ENCODE assay signal across 14 cellular contexts in the genomic region with DNA sequence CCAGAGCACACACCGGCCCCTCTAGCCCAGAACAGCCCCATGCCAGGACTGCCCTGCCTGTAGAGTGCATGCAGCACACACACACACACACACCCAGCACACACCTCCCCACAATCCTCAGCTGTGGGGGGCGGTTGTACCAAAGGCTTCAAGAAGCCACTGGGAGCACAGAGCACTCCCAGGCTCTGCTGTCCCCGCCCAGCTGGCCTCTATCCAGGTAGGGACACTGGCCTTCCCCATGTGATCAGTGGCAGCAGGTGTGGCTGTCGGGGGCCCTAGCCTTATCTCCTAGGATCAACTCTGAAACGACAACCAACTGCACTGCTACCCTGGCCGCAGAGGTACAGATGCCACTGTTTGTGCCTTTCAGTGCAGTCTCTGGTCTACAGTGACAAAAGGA. TPM values are rescaled to one million over a fixed set of nuclear protein-coding genes. Genes with fewer than 3 reads are reported as not detected.
DNase-seq lines count a peak whose midpoint lies in the region; ATAC-seq and TF ChIP-seq lines count a peak whose summit lies in the region.
"Had no signal": no experiment of that assay in that cellular context is flagged by ENCODE, and none has a peak within 500 bp of the region (broad histone marks: within the 10 kb centered on the region; RNA-seq: fewer than 3 reads in every experiment).

No MANE protein-coding gene starts in this region.

- CTCF ChIA-PET in CD4-positive, alpha-beta memory T cell (lab: Charles Lee; ENCODE audit: partially characterized antibody): interaction anchor here (3.8 kb wide), 1 partner anchor 51 kb away, joined by 15 read pairs; no protein-coding TSS in a partner anchor

- no peak for TF ChIP-seq CTCF in H9 (conservative IDR thresholded peaks at IDR 0.05)
- no peak for TF ChIP-seq CTCF in nephron (IDR thresholded peaks at IDR 0.05; ENCODE audit: unreplicated experiment in 3 of 3)
- TF ChIP-seq CTCF in body of pancreas (IDR thresholded peaks at IDR 0.05): no peak

- H2BK20ac ChIP-seq in H9 (ENCODE audit: low read depth, low read length, poor library complexity, severe bottlenecking): no peak overlapping the region

- H3K36me3 ChIP-seq in CD4-positive, alpha-beta memory T cell (ENCODE audit: insufficient read depth, low read length): peaks cover 35% of the 10 kb centered on the region
- H3K36me3 ChIP-seq in body of pancreas (replicated peaks in 1 of 2; ENCODE audit: insufficient read depth in 1 of 2, low read depth in 2 of 2) (peaks cover 8 to 20% of the 10 kb centered on the region in 2 donors), mesenchymal stem cell (ENCODE audit: control insufficient read depth in 1 of 2, insufficient read depth in 2 of 2, low read depth in 1 of 2, low read length in 2 of 2) (peaks cover 74 to 76% of the 10 kb centered on the region in 2 experiments)

- peaks cover 13% of the 10 kb centered on the region for H3K23me2 ChIP-seq in H9 (ENCODE audit: insufficient read length, low read depth, low read length, poor library complexity, severe bottlenecking)

- H3K4me2 ChIP-seq in H9 (ENCODE audit: insufficient read depth, insufficient read length, low read length) (peak overlapping the region; percentile 82), mesenchymal stem cell (ENCODE audit: low read length, poor library complexity, severe bottlenecking) (no peak overlapping the region)

- H3K4ac ChIP-seq in H9 (ENCODE audit: low read depth, low read length) (no peak overlapping the region), mesenchymal stem cell (ENCODE audit: low read depth in 1 of 2, low read length in 2 of 2) (no peak overlapping the region)

- H3K27ac ChIP-seq in CD4-positive, alpha-beta memory T cell (ENCODE audit: low read depth, low read length): no peak overlapping the region
- H3K27ac ChIP-seq in H9 (ENCODE audit: insufficient read length, low read depth, low read length): no peak overlapping the region
- no peak overlapping the region for H3K27ac ChIP-seq in body of pancreas
- H3K27ac ChIP-seq in mesenchymal stem cell (ENCODE audit: low read length, poor library complexity, severe bottlenecking): no peak overlapping the region

- H3K27me3 Mint-ChIP-seq in CD4-positive, alpha-beta memory T cell: no peaks in the 10 kb centered on the region
- H3K27me3 Mint-ChIP-seq in H9 (ENCODE audit: low read depth) (no peaks in the 10 kb centered on the region), nephron (ENCODE audit: low read depth) (no peaks in the 10 kb centered on the region)
- no peaks in the 10 kb centered on the region for H3K27me3 Mint-ChIP-seq in activated naive CD8-positive, alpha-beta T cell treated with anti-CD3 and anti-CD28 coated beads, Interleukin-2, amount 10 ng/mL, durations not matched to agents 7 days and 5 days

- intact Hi-C loops in CD4-positive, alpha-beta memory T cell (cut with micrococcal nuclease): no loop called here
- intact Hi-C loops in body of pancreas (cut with DNase I): no loop called here

- TF ChIP-seq POLR2A in body of pancreas (IDR thresholded peaks at IDR 0.05): no peak

- H3K4me1 Mint-ChIP-seq in CD4-positive, alpha-beta memory T cell: peaks cover 22 to 63% (median 33%) of the 10 kb centered on the region in 4 donors
- H3K4me1 Mint-ChIP-seq in H9 (peaks cover 17 to 22% of the 10 kb centered on the region in 2 experiments), nephron (peaks cover 32% of the 10 kb centered on the region)
- peaks cover 16% of the 10 kb centered on the region for H3K4me1 Mint-ChIP-seq in activated naive CD8-positive, alpha-beta T cell treated with anti-CD3 and anti-CD28 coated beads, Interleukin-2, amount 10 ng/mL, durations not matched to agents 7 days and 5 days

- no peak overlapping the region for H2BK12ac ChIP-seq in H9 (ENCODE audit: insufficient read length, low read depth, low read length)
- no peak overlapping the region for H2BK12ac ChIP-seq in mesenchymal stem cell (ENCODE audit: low read length in 2 of 2)

- H3K9ac ChIP-seq in H9 (ENCODE audit: extremely low read depth, insufficient read length, low read length) (no peak overlapping the region), mesenchymal stem cell (ENCODE audit: low read length) (no peak overlapping the region)

- peaks cover 11 to 33% of the 10 kb centered on the region in 2 donors for H3K36me3 Mint-ChIP-seq in CD4-positive, alpha-beta memory T cell
- H3K36me3 Mint-ChIP-seq in H9 (ENCODE audit: insufficient read depth in 1 of 3, low read depth in 3 of 3): peaks cover 10 to 63% (median 53%) of the 10 kb centered on the region in 3 experiments; a peak in 6 of 7 replicates
- H3K36me3 Mint-ChIP-seq in activated naive CD8-positive, alpha-beta T cell treated with anti-CD3 and anti-CD28 coated beads, Interleukin-2, amount 10 ng/mL, durations not matched to agents 7 days and 5 days: peaks cover 6% of the 10 kb centered on the region
- H3K36me3 Mint-ChIP-seq in nephron (ENCODE audit: low read depth): peaks cover 11% of the 10 kb centered on the region

- no peak overlapping the region for H3K18ac ChIP-seq in H9 (ENCODE audit: insufficient read length, low read depth, low read length)
- no peak overlapping the region for H3K18ac ChIP-seq in mesenchymal stem cell (ENCODE audit: low read depth in 1 of 2, low read length in 2 of 2)

- no peak overlapping the region for H2AFZ ChIP-seq in H9 (ENCODE audit: low read length)
- no peak overlapping the region for H2AFZ ChIP-seq in mesenchymal stem cell (ENCODE audit: low read depth, low read length)

- H3K23ac ChIP-seq in H9 (ENCODE audit: insufficient read length, low read depth, low read length) (no peak overlapping the region), mesenchymal stem cell (ENCODE audit: low read length in 2 of 2) (no peak overlapping the region)

- H2AK5ac ChIP-seq in H9 (ENCODE audit: insufficient read length, low read length): no peak overlapping the region
- H2AK5ac ChIP-seq in mesenchymal stem cell (ENCODE audit: low read length, severe bottlenecking): no peak overlapping the region

- H2BK120ac ChIP-seq in H9 (ENCODE audit: low read depth, low read length, poor library complexity, severe bottlenecking) (no peak overlapping the region), mesenchymal stem cell (ENCODE audit: low read depth, low read length) (no peak overlapping the region)

- H3K79me2 ChIP-seq in H9 (ENCODE audit: insufficient read depth, low read length): peaks cover 10% of the 10 kb centered on the region; the same call in 1 of the 2 replicates

- H2BK15ac ChIP-seq in H9 (ENCODE audit: low read depth, low read length): no peak overlapping the region
- no peak overlapping the region for H2BK15ac ChIP-seq in mesenchymal stem cell (ENCODE audit: low read depth, poor library complexity, severe bottlenecking)

- H3K56ac ChIP-seq in H9 (ENCODE audit: insufficient read length, low read depth, low read length): no peak overlapping the region

- peak overlapping the region in 3 of 7 donors; percentile 18 to 91 (median 50) for H3K27ac Mint-ChIP-seq in CD4-positive, alpha-beta memory T cell
- no peak overlapping the region for H3K27ac Mint-ChIP-seq in H9
- H3K27ac Mint-ChIP-seq in activated naive CD8-positive, alpha-beta T cell treated with anti-CD3 and anti-CD28 coated beads, Interleukin-2, amount 10 ng/mL, durations not matched to agents 7 days and 5 days: peak overlapping the region; percentile 30
- H3K27ac Mint-ChIP-seq in nephron: no peak overlapping the region

- no peak overlapping the region for H3K4me3 ChIP-seq in CD4-positive, alpha-beta memory T cell (ENCODE audit: low read length in 2 of 2)
- H3K4me3 ChIP-seq in body of pancreas: no peak overlapping the region
- peak overlapping the region in 1 of 2 experiments; percentile 100 for H3K4me3 ChIP-seq in mesenchymal stem cell (ENCODE audit: insufficient read depth in 1 of 2, low read depth in 1 of 2, low read length in 2 of 2)

- WGBS in H9 (ENCODE audit: extremely low coverage, insufficient read length, low lambda C conversion rate): no CpG with 5 or more reads among the region's 6 CpGs
- 43% methylated on average over 6 of the region's 6 CpGs; no CpG with 5 or more reads in 1 of the 2 donors for WGBS in body of pancreas, 2 donors
- WGBS in mesenchymal stem cell: 91% methylated on average over 6 of the region's 6 CpGs

- peaks cover 0 to 5% (median 0%) of the 10 kb centered on the region in 8 donors for H3K9me3 Mint-ChIP-seq in CD4-positive, alpha-beta memory T cell
- H3K9me3 Mint-ChIP-seq in H9: no peaks in the 10 kb centered on the region
- no peaks in the 10 kb centered on the region for H3K9me3 Mint-ChIP-seq in activated naive CD8-positive, alpha-beta T cell treated with anti-CD3 and anti-CD28 coated beads, Interleukin-2, amount 10 ng/mL, durations not matched to agents 7 days and 5 days
- no peaks in the 10 kb centered on the region for H3K9me3 Mint-ChIP-seq in nephron

- no peaks in the 10 kb centered on the region for H3K27me3 ChIP-seq in CD4-positive, alpha-beta memory T cell (ENCODE audit: insufficient read depth, low read length)
- H3K27me3 ChIP-seq in H9 (ENCODE audit: insufficient read depth, low read length) (no peaks in the 10 kb centered on the region), body of pancreas (no peaks in the 10 kb centered on the region), mesenchymal stem cell (ENCODE audit: control insufficient read depth in 1 of 2, insufficient read depth in 1 of 2, low read length in 2 of 2) (no peaks in the 10 kb centered on the region)

- POLR2A ChIA-PET in CD4-positive, alpha-beta memory T cell (lab: Charles Lee; ENCODE audit: partially characterized antibody): interaction anchor here (8.9 kb wide), 1 partner anchor 16 kb away, joined by 169 read pairs; the partner anchor contains the start of genes NDOR1, TMEM203 and TPRN
- POLR2A ChIA-PET in activated naive CD8-positive, alpha-beta T cell treated with anti-CD3 and anti-CD28 coated beads, Interleukin-2, amount 10 ng/mL, durations not matched to agents 7 days and 5 days (lab: Charles Lee): interaction anchor here (3.7 kb wide), 1 partner anchor 19 kb away, joined by 29 read pairs; the partner anchor contains the start of genes NDOR1 and TMEM203

- H3K9me3 ChIP-seq in CD4-positive, alpha-beta memory T cell (ENCODE audit: control insufficient read depth in 1 of 2, low read length in 2 of 2): no peaks in the 10 kb centered on the region
- H3K9me3 ChIP-seq in H9 (ENCODE audit: control insufficient read depth, low read depth, low read length) (no peaks in the 10 kb centered on the region), body of pancreas (no peaks in the 10 kb centered on the region), mesenchymal stem cell (ENCODE audit: control insufficient read depth, low read length) (no peaks in the 10 kb centered on the region)

- H3K79me1 ChIP-seq in H9 (ENCODE audit: insufficient read depth, low read depth, low read length, poor library complexity, severe bottlenecking) (peaks cover 6% of the 10 kb centered on the region), mesenchymal stem cell (replicated peaks; ENCODE audit: low read length, poor library complexity, severe bottlenecking) (peaks cover 50% of the 10 kb centered on the region)

- H3K4me3 Mint-ChIP-seq in CD4-positive, alpha-beta memory T cell: peak overlapping the region; percentile 65 to 97 (median 90)
- peak overlapping the region; percentile 90 to 97 for H3K4me3 Mint-ChIP-seq in H9
- peak overlapping the region; percentile 91 for H3K4me3 Mint-ChIP-seq in activated naive CD8-positive, alpha-beta T cell treated with anti-CD3 and anti-CD28 coated beads, Interleukin-2, amount 10 ng/mL, durations not matched to agents 7 days and 5 days
- H3K4me3 Mint-ChIP-seq in nephron: peak overlapping the region; percentile 91 to 95 (median 94)

- no peak overlapping the region for H3K14ac ChIP-seq in H9 (ENCODE audit: insufficient read depth, low read length)
- H3K14ac ChIP-seq in mesenchymal stem cell (ENCODE audit: low read length in 2 of 2): no peak overlapping the region

- no peak overlapping the region for H4K8ac ChIP-seq in H9 (replicated peaks; ENCODE audit: insufficient read length, low read depth, low read length)
- no peak overlapping the region for H4K8ac ChIP-seq in mesenchymal stem cell (ENCODE audit: low read length)

- no peak overlapping the region for H3T11ph ChIP-seq in H9 (ENCODE audit: low read length)

- H4K91ac ChIP-seq in H9 (ENCODE audit: insufficient read length, low read depth, low read length): no peak overlapping the region
- H4K91ac ChIP-seq in mesenchymal stem cell (ENCODE audit: low read length): no peak overlapping the region

- no peak overlapping the region for H2BK5ac ChIP-seq in H9 (ENCODE audit: insufficient read length, low read length)
- H2BK5ac ChIP-seq in mesenchymal stem cell (ENCODE audit: low read depth, low read length, poor library complexity, severe bottlenecking): no peak overlapping the region

- no peak for DNase-seq in CD4-positive, alpha-beta memory T cell
- DNase-seq in H9 (no peak), body of pancreas (no peak), mesenchymal stem cell (no peak), activated gamma-delta T cell (lab: John Stamatoyannopoulos, UW) (no peak)
- DNase-seq in activated naive CD8-positive, alpha-beta T cell treated with anti-CD3 and anti-CD28 coated beads, Interleukin-2, amount 10 ng/mL, durations not matched to agents 7 days and 5 days: no peak
- DNase-seq: dermis blood vessel endothelial cell, DMS153, NCI-H187, OCI-M1 had no signal

- H3K4me1 ChIP-seq in CD4-positive, alpha-beta memory T cell (ENCODE audit: insufficient read depth, low read length): peaks cover 41% of the 10 kb centered on the region
- peaks cover 5% of the 10 kb centered on the region; the same call in 1 of the 2 replicates for H3K4me1 ChIP-seq in H9 (ENCODE audit: insufficient read depth, low read length)
- peaks cover 51% of the 10 kb centered on the region for H3K4me1 ChIP-seq in body of pancreas
- H3K4me1 ChIP-seq in mesenchymal stem cell (ENCODE audit: control insufficient read depth, insufficient read depth, low read depth, low read length): peaks cover 38% of the 10 kb centered on the region

- no peak overlapping the region for H4K5ac ChIP-seq in H9 (ENCODE audit: insufficient read length, low read depth, low read length)

- peaks cover 2% of the 10 kb centered on the region for H4K20me1 ChIP-seq in H9 (ENCODE audit: control insufficient read depth, insufficient read depth, insufficient read length)

- no peak for ATAC-seq in activated naive CD8-positive, alpha-beta T cell treated with anti-CD3 and anti-CD28 coated beads, Interleukin-2, amount 10 ng/mL, durations not matched to agents 7 days and 5 days (ENCODE audit: low read depth)
- no peak for ATAC-seq in body of pancreas
- ATAC-seq: sciatic nerve had no signal

RNA-seq across cellular contexts. Expression of gene ANAPC2, which starts 2.0 kb away (rescaled TPM):
- total RNA-seq in CD4-positive, alpha-beta memory T cell: 100 to 1,000 TPM; 116 to 125 TPM
- polyA plus RNA-seq in CD4-positive, alpha-beta memory T cell: 1 to 10 TPM; 3.2 to 5.7 TPM
- total RNA-seq in H9 (2021) (54.8 and 54.9 TPM in 2 replicates), body of pancreas (10 to 100 TPM; 24.1 to 51.7 TPM)
- 10 to 100 TPM; 84.2 to 87.8 TPM for total RNA-seq in activated naive CD8-positive, alpha-beta T cell treated with anti-CD3 and anti-CD28 coated beads, Interleukin-2, amount 10 ng/mL, durations not matched to agents 7 days and 5 days
- polyA plus RNA-seq in mesenchymal stem cell (2013, experiment 1 of 2): 17.0 TPM
- 16.5 TPM for polyA plus RNA-seq in mesenchymal stem cell (2013, experiment 2 of 2)

RNA-seq across cellular contexts. Expression of gene SSNA1, which starts 2.1 kb away (rescaled TPM):
- total RNA-seq in CD4-positive, alpha-beta memory T cell: 10 to 100 TPM; 48.6 to 49.5 TPM
- 100 to 1,000 TPM; 117 to 161 TPM for polyA plus RNA-seq in CD4-positive, alpha-beta memory T cell
- total RNA-seq in H9 (2021): 69.2 and 69.4 TPM in 2 replicates
- 10 to 100 TPM; 62.4 to 65.2 TPM for total RNA-seq in activated naive CD8-positive, alpha-beta T cell treated with anti-CD3 and anti-CD28 coated beads, Interleukin-2, amount 10 ng/mL, durations not matched to agents 7 days and 5 days
- 10 to 100 TPM; 62.3 to 79.1 TPM for total RNA-seq in body of pancreas
- polyA plus RNA-seq in mesenchymal stem cell (2013, experiment 1 of 2): 79.1 TPM
- polyA plus RNA-seq in mesenchymal stem cell (2013, experiment 2 of 2): 79.0 TPM

RNA-seq across cellular contexts. Expression of gene TPRN, which starts 14.2 kb away (rescaled TPM):
- total RNA-seq in CD4-positive, alpha-beta memory T cell: 1 to 10 TPM; 8.5 to 8.6 TPM
- under 1 TPM; 0.27 to 0.45 TPM for polyA plus RNA-seq in CD4-positive, alpha-beta memory T cell
- total RNA-seq in H9 (2021): 30.7 and 32.0 TPM in 2 replicates
- 10 to 100 TPM; 11.2 to 14.7 TPM for total RNA-seq in activated naive CD8-positive, alpha-beta T cell treated with anti-CD3 and anti-CD28 coated beads, Interleukin-2, amount 10 ng/mL, durations not matched to agents 7 days and 5 days
- 10 to 100 TPM; 90.0 to 91.3 TPM for total RNA-seq in body of pancreas
- polyA plus RNA-seq in mesenchymal stem cell (2013, experiment 1 of 2): 5.4 TPM
- polyA plus RNA-seq in mesenchymal stem cell (2013, experiment 2 of 2): 5.8 TPM

RNA-seq across cellular contexts. Expression of gene TMEM210, which starts 14.5 kb away (rescaled TPM):
- total RNA-seq in CD4-positive, alpha-beta memory T cell: not detected
- polyA plus RNA-seq in CD4-positive, alpha-beta memory T cell: not detected
- not detected in 2 replicates for total RNA-seq in H9 (2021)
- total RNA-seq in activated naive CD8-positive, alpha-beta T cell treated with anti-CD3 and anti-CD28 coated beads, Interleukin-2, amount 10 ng/mL, durations not matched to agents 7 days and 5 days: not detected
- total RNA-seq in body of pancreas: not detected
- polyA plus RNA-seq in mesenchymal stem cell (2013, experiment 1 of 2): not detected
- not detected for polyA plus RNA-seq in mesenchymal stem cell (2013, experiment 2 of 2)
- total RNA-seq: dermis blood vessel endothelial cell, glomerular endothelial cell, lower leg skin, sciatic nerve had no signal

RNA-seq across cellular contexts. Expression of gene LRRC26, which starts 16.5 kb away (rescaled TPM):
- total RNA-seq in CD4-positive, alpha-beta memory T cell: not detected
- not detected for polyA plus RNA-seq in CD4-positive, alpha-beta memory T cell
- 0.55 and 0.96 TPM in 2 replicates for total RNA-seq in H9 (2021)
- total RNA-seq in activated naive CD8-positive, alpha-beta T cell treated with anti-CD3 and anti-CD28 coated beads, Interleukin-2, amount 10 ng/mL, durations not matched to agents 7 days and 5 days: not detected
- 1 to 10 TPM in 1 of 2 donors, not detected in 1; 1.3 TPM for total RNA-seq in body of pancreas
- not detected for polyA plus RNA-seq in mesenchymal stem cell (2013, experiment 1 of 2)
- not detected for polyA plus RNA-seq in mesenchymal stem cell (2013, experiment 2 of 2)
- total RNA-seq: dermis blood vessel endothelial cell, glomerular endothelial cell, sciatic nerve had no signal
